8 cellular contexts compared by ENCODE assay signal in genomic region chr10:77641788-77642397, GRCh38. TPM values are rescaled to one million over a fixed set of nuclear protein-coding genes. Genes with fewer than 3 reads are reported as not detected.
DNase-seq lines count a peak whose midpoint lies in the region; ATAC-seq and TF ChIP-seq lines count a peak whose summit lies in the region.

No MANE protein-coding gene starts in this region.

- peaks cover 39% of the 10 kb centered on the region for H3K27me3 Mint-ChIP-seq in T-helper 2 cell treated with Interferon-gamma antibody and Interleukin-4, amounts not matched to agents 5 μg/mL and 100 μg/mL, for 36 hours (ENCODE audit: low read depth)
- H3K27me3 Mint-ChIP-seq in central memory CD8-positive, alpha-beta T cell = peaks cover 66% of the 10 kb centered on the region

- peak; percentile 77 for DNase-seq in 8988T
- DNase-seq in GM10266 (ENCODE audit: extremely low spot score) = peak; percentile 69
- DNase-seq in NCI-H1417 treated with DMSO at 0.1 percent for 48 hours (lab: John Stamatoyannopoulos, UW) = peak; percentile 59
- peak; percentile 22 for DNase-seq in T-helper 2 cell treated with Interferon-gamma antibody and Interleukin-4, amounts not matched to agents 5 μg/mL and 100 μg/mL, for 36 hours (ENCODE audit: low spot score)
- DNase-seq in central memory CD8-positive, alpha-beta T cell (ENCODE audit: low spot score in 2 of 2) = peak; percentile 33 to 37
- peak; percentile 50 to 74 for DNase-seq in left colon
- DNase-seq in stimulated activated CD8-positive, alpha-beta memory T cell treated with anti-CD3 and anti-CD28 coated beads, Interleukin-12 subunit alpha, Interleukin-12 subunit beta, amount 100 ng/mL, for 1 hour (ENCODE audit: low read depth) = peak; percentile 41

- no peak overlapping the region for H3K27ac Mint-ChIP-seq in T-helper 2 cell treated with Interferon-gamma antibody and Interleukin-4, amounts not matched to agents 5 μg/mL and 100 μg/mL, for 36 hours
- no peak overlapping the region for H3K27ac Mint-ChIP-seq in central memory CD8-positive, alpha-beta T cell (ENCODE audit: low read depth)

- peaks cover 2% of the 10 kb centered on the region for H3K4me1 Mint-ChIP-seq in T-helper 2 cell treated with Interferon-gamma antibody and Interleukin-4, amounts not matched to agents 5 μg/mL and 100 μg/mL, for 36 hours (ENCODE audit: low read depth)
- H3K4me1 Mint-ChIP-seq in central memory CD8-positive, alpha-beta T cell = peaks cover 6% of the 10 kb centered on the region

- no peak for ATAC-seq in central memory CD8-positive, alpha-beta T cell (replicated peaks; ENCODE audit: extremely low read depth, poor library complexity, severe bottlenecking)
- ATAC-seq in left colon = peak; percentile 56
- no peak for ATAC-seq in HG03196 (IDR thresholded peaks at IDR 0.05; ENCODE audit: unreplicated experiment)

- no peaks in the 10 kb centered on the region for H3K9me3 Mint-ChIP-seq in T-helper 2 cell treated with Interferon-gamma antibody and Interleukin-4, amounts not matched to agents 5 μg/mL and 100 μg/mL, for 36 hours
- H3K9me3 Mint-ChIP-seq in central memory CD8-positive, alpha-beta T cell = no peaks in the 10 kb centered on the region

- intact Hi-C loops in left colon (cut with DNase I, micrococcal nuclease) = loop anchor here (2.0 to 5.0 kb wide), 3 partner anchors 249 to 475 kb away; no protein-coding TSS in a partner anchor

- no peaks in the 10 kb centered on the region for H3K36me3 Mint-ChIP-seq in T-helper 2 cell treated with Interferon-gamma antibody and Interleukin-4, amounts not matched to agents 5 μg/mL and 100 μg/mL, for 36 hours (ENCODE audit: low read depth)
- no peaks in the 10 kb centered on the region for H3K36me3 Mint-ChIP-seq in central memory CD8-positive, alpha-beta T cell (ENCODE audit: insufficient read depth)

- no peak overlapping the region for H3K4me3 Mint-ChIP-seq in T-helper 2 cell treated with Interferon-gamma antibody and Interleukin-4, amounts not matched to agents 5 μg/mL and 100 μg/mL, for 36 hours
- no peak overlapping the region for H3K4me3 Mint-ChIP-seq in central memory CD8-positive, alpha-beta T cell

- TF ChIP-seq CTCF in GM10266 (IDR thresholded peaks at IDR 0.05; ENCODE audit: control insufficient read depth, insufficient read depth, low read depth, missing control alignments) = peak; percentile 74

RNA-seq across cellular contexts. Expression of gene KCNMA1, which starts 4.3 kb away (rescaled TPM):
- total RNA-seq in left colon = 10 to 100 TPM; 49.9 to 76.2 TPM

Comparison
In these comparisons a context has a peak if more than half of its experiments do, and no peak if none do; other contexts are left out.
1. DNase-seq: peak in every context shown above with its lines; median percentile 77 in 8988T; 69 in GM10266; 62 in left colon; 59 in NCI-H1417 treated with DMSO at 0.1 percent for 48 hours; 41 in stimulated activated CD8-positive, alpha-beta memory T cell treated with anti-CD3 and anti-CD28 coated beads, Interleukin-12 subunit alpha, Interleukin-12 subunit beta, amount 100 ng/mL, for 1 hour; 35 in central memory CD8-positive, alpha-beta T cell; 22 in T-helper 2 cell treated with Interferon-gamma antibody and Interleukin-4, amounts not matched to agents 5 μg/mL and 100 μg/mL, for 36 hours.